Comparison of ENCODE assay signal across 9 cellular contexts in the genomic region with DNA sequence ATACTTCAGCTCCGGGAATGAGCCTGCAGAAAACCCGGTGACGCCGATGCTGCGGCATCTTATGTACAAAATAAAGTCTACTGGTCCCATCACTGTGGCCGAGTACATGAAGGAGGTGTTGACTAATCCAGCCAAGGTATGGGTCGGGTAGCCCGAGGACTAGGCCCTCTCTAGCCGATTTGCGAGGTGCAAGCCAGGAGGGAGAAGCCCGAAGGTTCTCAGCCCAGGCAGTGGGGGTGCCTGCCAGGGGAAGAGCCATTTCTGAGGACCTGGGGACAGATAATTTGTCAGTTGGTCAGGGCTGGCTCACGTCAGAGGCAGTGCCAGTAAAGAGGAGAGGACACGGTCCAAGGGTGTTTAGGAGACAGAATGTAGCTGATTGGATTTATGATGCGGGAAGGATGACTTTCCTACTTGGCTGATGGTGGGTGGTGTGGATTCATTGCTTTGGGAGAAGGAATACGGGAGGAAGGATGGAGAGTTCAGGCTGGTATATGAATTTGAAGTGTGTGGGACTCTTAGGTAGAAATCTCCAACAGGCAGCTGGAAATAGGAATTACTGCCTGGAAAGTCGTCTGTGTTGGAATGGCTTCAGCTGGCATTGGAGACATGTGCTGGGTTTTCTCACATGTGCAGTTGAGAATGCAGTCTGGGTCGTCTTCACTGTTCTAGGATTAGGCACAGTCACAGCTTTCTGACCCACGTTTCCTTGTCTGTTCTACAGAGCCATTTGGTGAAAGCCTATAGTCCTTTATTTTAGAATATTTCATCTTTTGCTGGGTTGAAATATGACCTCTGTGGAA. TPM values are rescaled to one million over a fixed set of nuclear protein-coding genes. Genes with fewer than 3 reads are reported as not detected.
DNase-seq lines count a peak whose midpoint lies in the region; ATAC-seq and TF ChIP-seq lines count a peak whose summit lies in the region.
"Had no signal": no experiment of that assay in that cellular context is flagged by ENCODE, and none has a peak within 500 bp of the region (broad histone marks: within the 10 kb centered on the region; RNA-seq: fewer than 3 reads in every experiment).

No MANE protein-coding gene starts in this region.

- POLR2A ChIA-PET in activated CD8-positive, alpha-beta T cell treated with anti-CD3 and anti-CD28 coated beads for 36 hours (lab: Charles Lee), result interaction anchor here (0.6 to 2.2 kb wide), 14 partner anchors 9 to 145 kb away, joined by 3 to 9 read pairs (median 4); partner anchors contain the start of gene EIF2AK2

- intact Hi-C loops in activated CD8-positive, alpha-beta T cell treated with anti-CD3 and anti-CD28 coated beads for 36 hours (cut with micrococcal nuclease), result loop anchor here (5.0 kb wide), 1 partner anchor 35 kb away; the partner anchor contains the start of gene CEBPZOS
- intact Hi-C loops in heart left ventricle (cut with DNase I) (loop anchor here in 1 of 10 donors (5.0 kb wide), 1 partner anchor 35 kb away; the partner anchor contains the start of gene CEBPZOS), sigmoid colon (cut with DNase I) (loop anchor here (2.0 to 10.0 kb wide), 3 partner anchors 75 to 148 kb away; partner anchors contain the start of genes EIF2AK2, GPATCH11 and HEATR5B)

- H3K27ac ChIP-seq in heart left ventricle (peak overlapping the region in 10 of 12 donors; percentile 86 to 96 (median 93)), sigmoid colon (peak overlapping the region; percentile 93 to 98 (median 95))

- H3K9me3 ChIP-seq in ES-I3 (ENCODE audit: control insufficient read depth, insufficient read depth, low read length) (no peaks in the 10 kb centered on the region), heart left ventricle (no peaks in the 10 kb centered on the region), sigmoid colon (no peaks in the 10 kb centered on the region)

- TF ChIP-seq POLR2A in heart left ventricle (IDR thresholded peaks at IDR 0.05) (no peak), sigmoid colon (IDR thresholded peaks at IDR 0.05) (no peak)

- CTCF ChIA-PET in activated CD8-positive, alpha-beta T cell treated with anti-CD3 and anti-CD28 coated beads for 36 hours (lab: Charles Lee), result interaction anchor here (1.0 to 1.6 kb wide), 3 partner anchors 36 to 76 kb away, joined by 3 to 8 read pairs (median 3); partner anchors contain the start of gene EIF2AK2

- H3K9me3 Mint-ChIP-seq in activated CD8-positive, alpha-beta T cell treated with anti-CD3 and anti-CD28 coated beads for 36 hours, result no peaks in the 10 kb centered on the region

- peaks cover 25% of the 10 kb centered on the region for H3K4me1 Mint-ChIP-seq in activated CD8-positive, alpha-beta T cell treated with anti-CD3 and anti-CD28 coated beads for 36 hours (ENCODE audit: low read depth)

- H3K36me3 ChIP-seq in ES-I3 (ENCODE audit: insufficient read depth, low read length) (peaks cover 22% of the 10 kb centered on the region), heart left ventricle (peaks cover 0 to 36% (median 28%) of the 10 kb centered on the region in 9 donors), sigmoid colon (peaks cover under 1 to 32% (median 11%) of the 10 kb centered on the region in 4 donors)

- no peak for TF ChIP-seq EP300 in sigmoid colon (IDR thresholded peaks at IDR 0.05)

- H3K4me1 ChIP-seq in ES-I3 (ENCODE audit: insufficient read depth, low read length) (peaks cover 17% of the 10 kb centered on the region), heart left ventricle (peaks cover 9 to 36% (median 28%) of the 10 kb centered on the region in 12 donors), sigmoid colon (peaks cover 0 to 54% (median 45%) of the 10 kb centered on the region in 4 donors)

- H3K36me3 Mint-ChIP-seq in activated CD8-positive, alpha-beta T cell treated with anti-CD3 and anti-CD28 coated beads for 36 hours (ENCODE audit: low read depth), result peaks cover 31% of the 10 kb centered on the region

- no peak overlapping the region for H3K4me3 Mint-ChIP-seq in activated CD8-positive, alpha-beta T cell treated with anti-CD3 and anti-CD28 coated beads for 36 hours

- H3K27me3 ChIP-seq in heart left ventricle (no peaks in the 10 kb centered on the region), sigmoid colon (no peaks in the 10 kb centered on the region)

- ATAC-seq in HG03135 (IDR thresholded peaks at IDR 0.05; ENCODE audit: unreplicated experiment) (peak; percentile 9), heart left ventricle (peak; percentile 22 to 37 (median 34)), GM18520 (IDR thresholded peaks at IDR 0.05; ENCODE audit: unreplicated experiment) (no peak)
- peak; percentile 6 for ATAC-seq in activated CD8-positive, alpha-beta T cell treated with anti-CD3 and anti-CD28 coated beads for 36 hours

- H3K27ac Mint-ChIP-seq in activated CD8-positive, alpha-beta T cell treated with anti-CD3 and anti-CD28 coated beads for 36 hours, result no peak overlapping the region

- TF ChIP-seq CTCF in activated CD8-positive, alpha-beta T cell treated with anti-CD3 and anti-CD28 coated beads for 36 hours (IDR thresholded peaks at IDR 0.05), result no peak
- TF ChIP-seq CTCF in heart left ventricle (IDR thresholded peaks at IDR 0.05), result no peak
- no peak for TF ChIP-seq CTCF in sigmoid colon (IDR thresholded peaks at IDR 0.05)

- H3K27me3 Mint-ChIP-seq in activated CD8-positive, alpha-beta T cell treated with anti-CD3 and anti-CD28 coated beads for 36 hours, result no peaks in the 10 kb centered on the region

- 12 to 14% (median 13%) methylated on average over 18 of the region's 18 CpGs for WGBS in heart left ventricle, 4 donors
- WGBS in sigmoid colon, 2 donors, result 16 to 21% methylated on average over 18 of the region's 18 CpGs

- peak overlapping the region; percentile 92 for H3K9ac ChIP-seq in ES-I3 (ENCODE audit: low read depth, low read length)

- H3K4me3 ChIP-seq in heart left ventricle, result peak overlapping the region; percentile 64 to 94 (median 86)
- H3K4me3 ChIP-seq in sigmoid colon, result peak overlapping the region; percentile 69 to 96 (median 82)

- no peak for DNase-seq in activated CD8-positive, alpha-beta T cell treated with anti-CD3 and anti-CD28 coated beads for 36 hours
- DNase-seq in heart left ventricle (peak in 1 of 5 donors; percentile 41), sigmoid colon (peak; percentile 68), midbrain (lab: John Stamatoyannopoulos, UW) (no peak), NCI-H2081 (lab: John Stamatoyannopoulos, UW) (no peak)

RNA-seq across cellular contexts. Expression of gene NDUFAF7, which starts 0.9 kb away (rescaled TPM):
- 10 to 100 TPM; 18.4 to 22.5 TPM for total RNA-seq in activated CD8-positive, alpha-beta T cell treated with anti-CD3 and anti-CD28 coated beads for 36 hours
- total RNA-seq in heart left ventricle, result 10 to 100 TPM; 15.8 to 33.0 (median 22.2) TPM
- polyA plus RNA-seq in heart left ventricle, result 10 to 100 TPM; 18.6 to 19.5 TPM
- total RNA-seq in sigmoid colon, result 10 to 100 TPM; 26.7 to 35.0 (median 28.3) TPM
- 10 to 100 TPM in 1 of 3 donors, 1 to 10 TPM in 2; 6.7 to 10.3 (median 7.2) TPM for polyA plus RNA-seq in sigmoid colon

RNA-seq across cellular contexts. Expression of gene CEBPZ, which starts 0.9 kb away (rescaled TPM):
- total RNA-seq in activated CD8-positive, alpha-beta T cell treated with anti-CD3 and anti-CD28 coated beads for 36 hours, result 10 to 100 TPM; 69.2 to 78.6 TPM
- total RNA-seq in heart left ventricle, result 10 to 100 TPM; 17.4 to 31.5 (median 25.3) TPM
- polyA plus RNA-seq in heart left ventricle, result 10 to 100 TPM; 34.6 to 50.9 TPM
- 10 to 100 TPM; 38.8 to 54.2 (median 42.8) TPM for total RNA-seq in sigmoid colon
- 10 to 100 TPM; 30.7 to 47.4 (median 41.5) TPM for polyA plus RNA-seq in sigmoid colon

RNA-seq across cellular contexts. Expression of gene CEBPZOS, which starts 36.0 kb away (rescaled TPM):
- 10 to 100 TPM; 43.7 to 48.4 TPM for total RNA-seq in activated CD8-positive, alpha-beta T cell treated with anti-CD3 and anti-CD28 coated beads for 36 hours
- 10 to 100 TPM; 32.1 to 64.1 (median 54.2) TPM for total RNA-seq in heart left ventricle
- polyA plus RNA-seq in heart left ventricle, result 100 to 1,000 TPM in 1 of 2 donors, 10 to 100 TPM in 1; 35.1 to 118 TPM
- 10 to 100 TPM; 23.0 to 42.2 (median 38.1) TPM for total RNA-seq in sigmoid colon
- 10 to 100 TPM; 24.0 to 38.8 (median 35.8) TPM for polyA plus RNA-seq in sigmoid colon

RNA-seq across cellular contexts. Expression of gene SULT6B1, which starts 43.9 kb away (rescaled TPM):
- not detected for total RNA-seq in activated CD8-positive, alpha-beta T cell treated with anti-CD3 and anti-CD28 coated beads for 36 hours
- total RNA-seq in heart left ventricle, result not detected
- polyA plus RNA-seq in heart left ventricle, result not detected
- total RNA-seq in sigmoid colon, result not detected
- not detected for polyA plus RNA-seq in sigmoid colon
- total RNA-seq: T-helper 2 cell treated with Interferon-gamma antibody and Interleukin-4, amounts not matched to agents 100 ng/mL and 5 ng/mL, for 36 hours had no signal
